12 cellular contexts compared by ENCODE assay signal in the genomic region with DNA sequence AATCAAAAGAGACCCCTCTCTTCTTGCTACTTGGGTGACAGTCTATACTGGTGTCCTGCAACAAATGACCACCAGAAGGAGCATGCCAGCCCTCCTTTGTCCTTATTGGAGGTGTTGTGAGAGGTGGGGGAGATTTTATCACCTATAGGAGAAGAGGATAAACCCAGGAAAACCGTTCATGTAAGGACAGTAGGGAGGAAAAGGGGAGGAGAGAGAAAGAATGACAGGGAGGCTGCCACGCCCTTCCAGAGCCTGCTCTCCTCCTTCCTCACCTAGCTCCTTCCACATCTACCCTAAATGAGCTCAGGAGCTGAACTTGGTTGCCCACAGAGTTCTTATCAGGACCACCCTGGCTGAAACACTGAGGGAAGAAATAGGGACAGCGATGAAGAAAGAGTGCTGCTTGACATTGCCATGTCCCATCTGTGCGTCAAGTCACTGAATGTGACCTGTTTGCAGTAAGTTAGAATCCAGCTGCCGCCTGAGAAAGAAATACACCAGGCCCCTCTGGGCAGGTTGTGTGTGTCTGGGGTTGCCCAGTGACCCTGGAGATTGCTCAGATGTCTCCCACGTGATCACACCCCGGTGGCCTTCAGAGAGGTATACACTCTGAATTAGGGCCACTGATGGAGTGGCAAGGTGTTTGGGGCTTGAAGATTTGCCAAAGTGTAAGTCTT. TPM values are rescaled to one million over a fixed set of nuclear protein-coding genes. Genes with fewer than 3 reads are reported as not detected.
A peak's percentile ranks its signal among the peaks of the same experiment; 100 is the strongest.
DNase-seq lines count a peak whose midpoint lies in the region; ATAC-seq and TF ChIP-seq lines count a peak whose summit lies in the region.
"Had no signal": no experiment of that assay in that cellular context is flagged by ENCODE, and none has a peak within 500 bp of the region (broad histone marks: within the 10 kb centered on the region; RNA-seq: fewer than 3 reads in every experiment).

No MANE protein-coding gene starts in this region.

- ATAC-seq in HG03064 (IDR thresholded peaks at IDR 0.05; ENCODE audit: low read depth, unreplicated experiment) (peak; percentile 49), GM18502 (IDR thresholded peaks at IDR 0.05; ENCODE audit: poor library complexity, unreplicated experiment) (no peak)
- peak; percentile 50 for ATAC-seq in stimulated activated naive CD8-positive, alpha-beta T cell treated with anti-CD3 and anti-CD28 coated beads, Interleukin-15, Interleukin-2, amounts not matched to agents 100 U/mL and 50 U/mL, for 24 hours
- ATAC-seq: left cardiac atrium had no signal

- peak overlapping the region; percentile 77 for H3K4me3 Mint-ChIP-seq in activated T-cell treated with anti-CD3 and anti-CD28 coated beads, Interleukin-2, amount 50 U/mL, for 24 hours
- H3K4me3 Mint-ChIP-seq in activated naive CD8-positive, alpha-beta T cell: peak overlapping the region; percentile 81

- intact Hi-C loops in uterus (cut with DNase I; ENCODE audit: low total_unique reads): loop anchor here (10.0 kb wide), 1 partner anchor 453 kb away; no protein-coding TSS in a partner anchor
- intact Hi-C loops in posterior cingulate gyrus (cut with DNase I): loop anchor here (5.0 kb wide), 1 partner anchor 466 kb away; no protein-coding TSS in a partner anchor

- H3K27ac Mint-ChIP-seq in activated T-cell treated with anti-CD3 and anti-CD28 coated beads, Interleukin-2, amount 50 U/mL, for 24 hours: peak overlapping the region; percentile 91
- peak overlapping the region; percentile 97 for H3K27ac Mint-ChIP-seq in activated naive CD8-positive, alpha-beta T cell

- H3K4me3 ChIP-seq in uterus: no peak overlapping the region
- H3K4me3 ChIP-seq: cardiac muscle cell had no signal

- no peaks in the 10 kb centered on the region for H3K4me1 ChIP-seq in uterus

- no peaks in the 10 kb centered on the region for H3K27me3 ChIP-seq in uterus

- no peaks in the 10 kb centered on the region for H3K36me3 Mint-ChIP-seq in activated T-cell treated with anti-CD3 and anti-CD28 coated beads, Interleukin-2, amount 50 U/mL, for 24 hours (ENCODE audit: low read depth)
- no peaks in the 10 kb centered on the region for H3K36me3 Mint-ChIP-seq in activated naive CD8-positive, alpha-beta T cell

- H3K36me3 ChIP-seq in uterus: no peaks in the 10 kb centered on the region
- H3K36me3 ChIP-seq: cardiac muscle cell had no signal

- H3K27ac ChIP-seq in uterus: no peak overlapping the region
- H3K27ac ChIP-seq: C4-2B, cardiac muscle cell, HL-60 had no signal

- no peak for TF ChIP-seq CTCF in uterus (IDR thresholded peaks at IDR 0.05)

- no peaks in the 10 kb centered on the region for H3K9me3 ChIP-seq in uterus

- peak; percentile 62 for DNase-seq in activated T-cell treated with anti-CD3 and anti-CD28 coated beads, Interleukin-2, amount 50 U/mL, for 24 hours
- DNase-seq in activated T-cell treated with anti-CD3 and anti-CD28 coated beads for 4 hours: no peak
- peak; percentile 60 for DNase-seq in stimulated activated naive CD8-positive, alpha-beta T cell treated with anti-CD3 and anti-CD28 coated beads, Interleukin-15, Interleukin-2, amounts not matched to agents 100 U/mL and 50 U/mL, for 24 hours
- DNase-seq in uterus: no peak
- DNase-seq in posterior cingulate gyrus: no peak
- DNase-seq: left cardiac atrium had no signal

- peaks cover 94% of the 10 kb centered on the region for H3K4me1 Mint-ChIP-seq in activated T-cell treated with anti-CD3 and anti-CD28 coated beads, Interleukin-2, amount 50 U/mL, for 24 hours (ENCODE audit: low read depth)
- H3K4me1 Mint-ChIP-seq in activated naive CD8-positive, alpha-beta T cell (ENCODE audit: low read depth): peaks cover 92% of the 10 kb centered on the region

- no peaks in the 10 kb centered on the region for H3K9me3 Mint-ChIP-seq in activated T-cell treated with anti-CD3 and anti-CD28 coated beads, Interleukin-2, amount 50 U/mL, for 24 hours
- no peaks in the 10 kb centered on the region for H3K9me3 Mint-ChIP-seq in activated naive CD8-positive, alpha-beta T cell (ENCODE audit: low read depth)

- no peaks in the 10 kb centered on the region for H3K27me3 Mint-ChIP-seq in activated T-cell treated with anti-CD3 and anti-CD28 coated beads, Interleukin-2, amount 50 U/mL, for 24 hours
- H3K27me3 Mint-ChIP-seq in activated naive CD8-positive, alpha-beta T cell: no peaks in the 10 kb centered on the region

- no peak for TF ChIP-seq POLR2A in uterus (IDR thresholded peaks at IDR 0.05)

RNA-seq across cellular contexts. Expression of a gene that starts 40.4 kb away (rescaled TPM):
- total RNA-seq in uterus: 10 to 100 TPM; 24.1 to 80.9 (median 58.3) TPM

Comparison
In these comparisons a context has a peak if more than half of its experiments do, and no peak if none do; other contexts are left out.
1. DNase-seq: peak in activated T-cell treated with anti-CD3 and anti-CD28 coated beads, Interleukin-2, amount 50 U/mL, for 24 hours (single experiment) and stimulated activated naive CD8-positive, alpha-beta T cell treated with anti-CD3 and anti-CD28 coated beads, Interleukin-15, Interleukin-2, amounts not matched to agents 100 U/mL and 50 U/mL, for 24 hours (single experiment); none in activated T-cell treated with anti-CD3 and anti-CD28 coated beads for 4 hours (single experiment), uterus (0 of 2) and posterior cingulate gyrus (0 of 10).